Comparison of ENCODE assay signal across 1 cellular context in the genomic region with DNA sequence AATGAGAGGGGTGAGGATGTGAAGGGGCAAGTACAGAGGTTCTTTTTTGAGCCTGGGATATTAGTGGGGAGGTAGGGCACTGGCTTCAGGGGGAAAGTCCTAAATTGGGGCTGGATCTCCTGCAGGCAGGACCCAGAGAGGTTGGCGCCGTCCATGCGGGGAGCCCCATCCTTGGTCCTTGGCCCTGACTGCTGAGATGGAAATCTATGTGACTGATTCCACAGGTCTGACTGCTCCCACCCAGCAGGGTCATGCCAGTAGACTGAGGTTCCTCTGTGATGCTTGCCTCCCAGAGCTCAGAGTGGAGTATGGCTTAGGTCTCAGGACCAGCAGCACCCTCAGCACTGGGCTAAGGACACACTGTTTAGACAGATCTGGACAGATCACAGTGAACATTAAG.
TF ChIP-seq lines count a peak whose summit lies in the region.

No MANE protein-coding gene starts in this region.

TF ChIP-seq in IMR-90, 13 proteins besides CTCF, POLR2A, EP300 and RAD21 (continued from another document):
- TF ChIP-seq, protein P1, sequence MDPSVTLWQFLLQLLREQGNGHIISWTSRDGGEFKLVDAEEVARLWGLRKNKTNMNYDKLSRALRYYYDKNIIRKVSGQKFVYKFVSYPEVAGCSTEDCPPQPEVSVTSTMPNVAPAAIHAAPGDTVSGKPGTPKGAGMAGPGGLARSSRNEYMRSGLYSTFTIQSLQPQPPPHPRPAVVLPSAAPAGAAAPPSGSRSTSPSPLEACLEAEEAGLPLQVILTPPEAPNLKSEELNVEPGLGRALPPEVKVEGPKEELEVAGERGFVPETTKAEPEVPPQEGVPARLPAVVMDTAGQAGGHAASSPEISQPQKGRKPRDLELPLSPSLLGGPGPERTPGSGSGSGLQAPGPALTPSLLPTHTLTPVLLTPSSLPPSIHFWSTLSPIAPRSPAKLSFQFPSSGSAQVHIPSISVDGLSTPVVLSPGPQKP (IDR thresholded peaks at IDR 0.05; ENCODE audit: borderline replicate concordance, low read depth, low read length), result no peak
- TF ChIP-seq FOS (IDR thresholded peaks at IDR 0.05; ENCODE audit: low read depth, low read length) (no peak), NFE2L2 (IDR thresholded peaks at IDR 0.05; ENCODE audit: low read depth, low read length) (no peak), RCOR1 (IDR thresholded peaks at IDR 0.05; ENCODE audit: insufficient replicate concordance, low read length) (no peak), SMC3 (IDR thresholded peaks at IDR 0.05; ENCODE audit: low read depth, low read length) (no peak), MXI1 (IDR thresholded peaks at IDR 0.05; ENCODE audit: borderline replicate concordance, low read depth, low read length) (no peak), BHLHE40 (IDR thresholded peaks at IDR 0.05; ENCODE audit: low read depth, low read length) (no peak), CHD1 (IDR thresholded peaks at IDR 0.05; ENCODE audit: low read depth, low read length) (no peak), MAFK (IDR thresholded peaks at IDR 0.05; ENCODE audit: low read depth, low read length) (no peak), MAZ (IDR thresholded peaks at IDR 0.05; ENCODE audit: borderline replicate concordance, low read depth, low read length) (no peak), RFX5 (IDR thresholded peaks at IDR 0.05; ENCODE audit: low read depth, low read length) (no peak)
- TF ChIP-seq, protein P2, sequence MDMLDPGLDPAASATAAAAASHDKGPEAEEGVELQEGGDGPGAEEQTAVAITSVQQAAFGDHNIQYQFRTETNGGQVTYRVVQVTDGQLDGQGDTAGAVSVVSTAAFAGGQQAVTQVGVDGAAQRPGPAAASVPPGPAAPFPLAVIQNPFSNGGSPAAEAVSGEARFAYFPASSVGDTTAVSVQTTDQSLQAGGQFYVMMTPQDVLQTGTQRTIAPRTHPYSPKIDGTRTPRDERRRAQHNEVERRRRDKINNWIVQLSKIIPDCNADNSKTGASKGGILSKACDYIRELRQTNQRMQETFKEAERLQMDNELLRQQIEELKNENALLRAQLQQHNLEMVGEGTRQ (IDR thresholded peaks at IDR 0.05; ENCODE audit: low read depth, low read length), result no peak
